Comparison of ENCODE assay signal across 9 cellular contexts in the genomic region with DNA sequence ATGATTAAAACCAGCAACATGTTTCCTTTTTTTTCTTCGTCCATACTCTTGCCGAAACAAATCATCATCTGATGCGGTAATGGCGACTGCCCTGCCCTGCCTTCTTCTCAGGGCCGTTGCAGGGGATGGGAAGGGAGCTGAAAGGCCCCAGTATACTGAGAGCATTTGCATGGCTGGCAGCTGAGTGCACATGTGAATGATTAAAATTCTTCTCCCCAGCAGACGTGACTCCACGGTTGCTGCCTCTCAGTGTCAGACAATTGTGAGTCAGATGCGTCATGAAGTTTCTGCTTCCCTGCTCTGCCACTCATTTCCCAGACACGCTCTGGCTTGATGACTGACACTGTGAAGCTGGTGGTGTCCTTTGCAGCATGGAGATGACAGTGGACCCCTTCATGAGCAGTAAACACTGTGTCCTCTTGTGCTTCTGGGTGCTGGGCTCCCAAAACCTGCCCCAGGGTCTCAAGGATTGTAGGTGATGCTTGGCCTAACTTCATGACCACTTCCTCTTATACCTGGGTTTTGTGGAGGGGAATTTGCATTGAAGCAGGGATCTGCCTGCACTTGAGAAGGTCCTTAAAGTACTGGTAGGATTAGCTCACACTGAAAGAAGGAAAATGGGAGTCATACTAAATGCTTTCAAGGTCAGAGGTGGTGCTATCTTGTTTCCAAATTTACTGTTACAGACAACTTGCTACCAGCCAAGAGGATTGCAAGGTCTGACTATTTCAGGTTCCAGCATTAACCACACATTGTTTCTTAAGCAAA.
DNase-seq lines count a peak whose midpoint lies in the region; ATAC-seq and TF ChIP-seq lines count a peak whose summit lies in the region.
"Had no signal": no experiment of that assay in that cellular context is flagged by ENCODE, and none has a peak within 500 bp of the region (broad histone marks: within the 10 kb centered on the region; RNA-seq: fewer than 3 reads in every experiment).

No MANE protein-coding gene starts in this region.

- CTCF ChIA-PET in SK-N-SH (lab: Yijun Ruan, JAX) = interaction anchor here (1.2 kb wide), 1 partner anchor 12 kb away, joined by 3 read pairs; no protein-coding TSS in a partner anchor

- H3K36me3 Mint-ChIP-seq in natural killer cell treated with Interleukin-12 subunit alpha and Interleukin-12 subunit beta and Interleukin-15 and Interleukin-18, amount 100 ng/mL, for 72 hours = no peaks in the 10 kb centered on the region

- TF ChIP-seq RAD21 in SK-N-SH (IDR thresholded peaks at IDR 0.05; ENCODE audit: low read length) = no peak

- H2AFZ ChIP-seq in SK-N-SH (ENCODE audit: low read depth) = no peak overlapping the region

- no peaks in the 10 kb centered on the region for H3K27me3 ChIP-seq in SK-N-SH (ENCODE audit: insufficient read depth)
- no peaks in the 10 kb centered on the region for H3K27me3 ChIP-seq in lung (ENCODE audit: control insufficient read depth, insufficient read depth)
- no peaks in the 10 kb centered on the region for H3K27me3 ChIP-seq in SJCRH30

- ATAC-seq in HG02678 (IDR thresholded peaks at IDR 0.05; ENCODE audit: unreplicated experiment) (peak; percentile 85), lung (ENCODE audit: insufficient read depth, low FRiP score) (no peak), HG02571 (IDR thresholded peaks at IDR 0.05; ENCODE audit: unreplicated experiment) (no peak), GM18511 (IDR thresholded peaks at IDR 0.05; ENCODE audit: unreplicated experiment) (no peak)
- no peak for ATAC-seq in natural killer cell treated with Interleukin-12 subunit alpha and Interleukin-12 subunit beta and Interleukin-15 and Interleukin-18, amount 100 ng/mL, for 72 hours

- no peaks in the 10 kb centered on the region for H3K79me2 ChIP-seq in SK-N-SH (ENCODE audit: insufficient read depth)

- H4K20me1 ChIP-seq in SK-N-SH (ENCODE audit: insufficient read depth) = no peaks in the 10 kb centered on the region

- H3F3A ChIP-seq in SK-N-SH (replicated peaks; ENCODE audit: insufficient read depth) = no peaks in the 10 kb centered on the region

- no peak overlapping the region; the same call in 1 of the 2 replicates for H3K4me2 ChIP-seq in SK-N-SH

- no peaks in the 10 kb centered on the region for H3K9me3 Mint-ChIP-seq in natural killer cell treated with Interleukin-12 subunit alpha and Interleukin-12 subunit beta and Interleukin-15 and Interleukin-18, amount 100 ng/mL, for 72 hours

- TF ChIP-seq CTCF in SK-N-SH (IDR thresholded peaks at IDR 0.05) (no peak), lung (IDR thresholded peaks at IDR 0.05; ENCODE audit: control extremely low read depth, extremely low read depth) (no peak)

- H3K9me3 ChIP-seq in SK-N-SH (no peaks in the 10 kb centered on the region), lung (ENCODE audit: control insufficient read depth in 2 of 2, insufficient read depth in 1 of 2, low read length in 1 of 2) (no peaks in the 10 kb centered on the region), SJCRH30 (replicated peaks) (peaks cover 10% of the 10 kb centered on the region; the same call in 1 of the 2 replicates)

- no peaks in the 10 kb centered on the region for H3K9me2 ChIP-seq in SK-N-SH

- no peak for TF ChIP-seq EP300 in SK-N-SH (IDR thresholded peaks at IDR 0.05; ENCODE audit: borderline replicate concordance in 1 of 2, low read depth in 1 of 2, low read length in 1 of 2)

- H3K27ac ChIP-seq in SK-N-SH (ENCODE audit: low read depth in 2 of 2, low read length in 1 of 2) (peak overlapping the region in 1 of 2 experiments; percentile 22; a peak in 1 of 4 replicates), lung (ENCODE audit: low read depth in 1 of 2, low read length in 1 of 2) (no peak overlapping the region), SJCRH30 (no peak overlapping the region)

- no peak overlapping the region for H3K27ac Mint-ChIP-seq in natural killer cell treated with Interleukin-12 subunit alpha and Interleukin-12 subunit beta and Interleukin-15 and Interleukin-18, amount 100 ng/mL, for 72 hours

- whole genome bisulfite sequencing in SK-N-SH (ENCODE audit: low lambda C conversion rate) = 41% methylated on average over 9 of the region's 9 CpGs
- 92% methylated on average over 9 of the region's 9 CpGs for WGBS in lung, 2 donors

- H3K9ac ChIP-seq in SK-N-SH = no peak overlapping the region

- H3K4me3 ChIP-seq in SK-N-SH (ENCODE audit: low read depth in 2 of 2, low read length in 1 of 2) (no peak overlapping the region), lung (no peak overlapping the region), SJCRH30 (no peak overlapping the region)

- peak; percentile 88 for DNase-seq in GM04503 (ENCODE audit: low read depth)
- DNase-seq in SK-N-SH = no peak
- DNase-seq in lung (ENCODE audit: low spot score) = peak; percentile 4
- no peak for DNase-seq in natural killer cell treated with Interleukin-12 subunit alpha and Interleukin-12 subunit beta and Interleukin-15 and Interleukin-18, amount 100 ng/mL, for 72 hours (ENCODE audit: low spot score)
- DNase-seq in SJCRH30 = no peak
- DNase-seq: NCI-H1092 treated with DMSO at 0.1 percent for 48 hours had no signal

- H3K27me3 Mint-ChIP-seq in natural killer cell treated with Interleukin-12 subunit alpha and Interleukin-12 subunit beta and Interleukin-15 and Interleukin-18, amount 100 ng/mL, for 72 hours = peaks cover 0 to 13% of the 10 kb centered on the region in 2 donors

- peaks cover 0 to 7% of the 10 kb centered on the region in 2 experiments; a peak in 1 of 4 replicates for H3K4me1 ChIP-seq in SK-N-SH (ENCODE audit: control insufficient read depth in 1 of 2, insufficient read depth in 2 of 2, low read depth in 1 of 2, low read length in 1 of 2)
- H3K4me1 ChIP-seq in lung (ENCODE audit: control insufficient read depth in 2 of 2, insufficient read depth in 2 of 2, low read length in 2 of 2) = no peaks in the 10 kb centered on the region
- H3K4me1 ChIP-seq in SJCRH30 = no peaks in the 10 kb centered on the region

- POLR2A ChIA-PET in SK-N-SH (lab: Yijun Ruan, JAX) = no interaction called here

- H3K36me3 ChIP-seq in SK-N-SH (replicated peaks in 1 of 2; ENCODE audit: control insufficient read depth in 1 of 2, insufficient read depth in 2 of 2, low read length in 1 of 2) (no peaks in the 10 kb centered on the region), lung (ENCODE audit: control insufficient read depth in 2 of 2, insufficient read depth in 2 of 2, low read length in 2 of 2) (no peaks in the 10 kb centered on the region), SJCRH30 (no peaks in the 10 kb centered on the region)

- no peak overlapping the region for H3K4me3 Mint-ChIP-seq in natural killer cell treated with Interleukin-12 subunit alpha and Interleukin-12 subunit beta and Interleukin-15 and Interleukin-18, amount 100 ng/mL, for 72 hours

- H3K4me1 Mint-ChIP-seq in natural killer cell treated with Interleukin-12 subunit alpha and Interleukin-12 subunit beta and Interleukin-15 and Interleukin-18, amount 100 ng/mL, for 72 hours (ENCODE audit: low read depth in 2 of 2) = no peaks in the 10 kb centered on the region

TF ChIP-seq in SK-N-SH, 30 proteins besides CTCF, POLR2A, EP300 and RAD21:
- peak; percentile 61; the same call in 1 of the 2 replicates for TF ChIP-seq TCF12 (IDR thresholded peaks at IDR 0.05)
- TF ChIP-seq FOXM1 (IDR thresholded peaks at IDR 0.05; ENCODE audit: low read depth) = no peak
- TF ChIP-seq, protein P1, sequence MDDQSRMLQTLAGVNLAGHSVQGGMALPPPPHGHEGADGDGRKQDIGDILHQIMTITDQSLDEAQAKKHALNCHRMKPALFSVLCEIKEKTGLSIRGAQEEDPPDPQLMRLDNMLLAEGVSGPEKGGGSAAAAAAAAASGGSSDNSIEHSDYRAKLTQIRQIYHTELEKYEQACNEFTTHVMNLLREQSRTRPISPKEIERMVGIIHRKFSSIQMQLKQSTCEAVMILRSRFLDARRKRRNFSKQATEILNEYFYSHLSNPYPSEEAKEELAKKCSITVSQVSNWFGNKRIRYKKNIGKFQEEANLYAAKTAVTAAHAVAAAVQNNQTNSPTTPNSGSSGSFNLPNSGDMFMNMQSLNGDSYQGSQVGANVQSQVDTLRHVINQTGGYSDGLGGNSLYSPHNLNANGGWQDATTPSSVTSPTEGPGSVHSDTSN (IDR thresholded peaks at IDR 0.05) = peak; percentile 47

Comparison
In these comparisons a context has a peak if more than half of its experiments do, and no peak if none do; other contexts are left out.
1. DNase-seq: peak in GM04503 (single experiment) and lung (single experiment); none in SK-N-SH (single experiment), natural killer cell treated with Interleukin-12 subunit alpha and Interleukin-12 subunit beta and Interleukin-15 and Interleukin-18, amount 100 ng/mL, for 72 hours (single experiment) and SJCRH30 (0 of 2).